In the genomic region with DNA sequence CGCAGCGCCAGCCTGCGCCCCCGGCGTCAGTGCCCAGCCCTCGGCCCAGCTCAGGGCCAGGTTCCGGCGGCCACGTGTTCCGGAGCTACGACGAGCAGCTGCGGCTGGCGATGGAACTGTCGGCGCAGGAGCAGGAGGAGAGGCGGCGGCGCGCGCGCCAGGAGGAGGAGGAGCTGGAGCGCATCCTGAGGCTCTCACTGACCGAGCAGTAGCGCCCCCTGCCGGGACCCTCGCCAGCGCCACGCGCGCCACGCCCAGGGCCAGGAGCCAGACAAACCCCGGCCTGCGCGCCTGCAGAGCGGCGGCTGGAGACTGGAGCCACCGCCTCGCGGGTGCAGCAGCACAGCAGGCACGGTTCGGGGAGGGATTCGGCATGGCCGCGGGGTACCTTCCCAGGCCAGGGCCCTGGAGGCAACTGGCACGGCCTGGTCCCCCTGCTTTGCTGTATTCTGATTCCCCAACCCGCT, we compare ENCODE assay signal across 8 cellular contexts. TPM values are rescaled to one million over a fixed set of nuclear protein-coding genes. Genes with fewer than 3 reads are reported as not detected.
DNase-seq lines count a peak whose midpoint lies in the region; ATAC-seq, FAIRE-seq and TF ChIP-seq lines count a peak whose summit lies in the region.

No MANE protein-coding gene starts in this region.

- H3K36me3 Mint-ChIP-seq in central memory CD8-positive, alpha-beta T cell (ENCODE audit: insufficient read depth), result peaks cover 2% of the 10 kb centered on the region

- H3K9me3 Mint-ChIP-seq in central memory CD8-positive, alpha-beta T cell, result no peaks in the 10 kb centered on the region

- H3K4me3 Mint-ChIP-seq in central memory CD8-positive, alpha-beta T cell, result peak overlapping the region; percentile 85

- no peak overlapping the region for H3K27ac ChIP-seq in kidney (ENCODE audit: low read depth in 2 of 2, low read length in 2 of 2)

- ATAC-seq in central memory CD8-positive, alpha-beta T cell (replicated peaks; ENCODE audit: extremely low read depth, poor library complexity, severe bottlenecking), result no peak

- peak; percentile 88 for TF ChIP-seq CTCF in kidney (IDR thresholded peaks at IDR 0.05; ENCODE audit: borderline replicate concordance, extremely low read depth, insufficient read depth)

- no peak overlapping the region for H3K9ac ChIP-seq in kidney (ENCODE audit: low read length in 2 of 2)

- peak overlapping the region in 1 of 2 donors; percentile 39 for H3K4me3 ChIP-seq in kidney (ENCODE audit: low read length in 2 of 2)

- H3K4me1 Mint-ChIP-seq in central memory CD8-positive, alpha-beta T cell, result peaks cover 40% of the 10 kb centered on the region

- H3K4me1 ChIP-seq in kidney (ENCODE audit: control insufficient read depth in 1 of 2, insufficient read depth in 1 of 2, low read depth in 1 of 2, low read length in 2 of 2), result peaks cover 17 to 33% of the 10 kb centered on the region in 2 donors

- intact Hi-C loops in kidney (cut with DNase I), result no loop called here

- H3K9me3 ChIP-seq in kidney (ENCODE audit: control insufficient read depth in 1 of 2, low read length in 2 of 2), result no peaks in the 10 kb centered on the region

- no peaks in the 10 kb centered on the region for H3K27me3 Mint-ChIP-seq in central memory CD8-positive, alpha-beta T cell

- peak; percentile 28 for FAIRE-seq in GM19239 (lab: Jason Lieb, UNC)
- FAIRE-seq in kidney (lab: Jason Lieb, UNC), result no peak

- H3K36me3 ChIP-seq in kidney (ENCODE audit: control insufficient read depth in 1 of 2, insufficient read depth in 2 of 2, low read length in 2 of 2), result no peaks in the 10 kb centered on the region

- H3K27ac Mint-ChIP-seq in central memory CD8-positive, alpha-beta T cell (ENCODE audit: low read depth), result no peak overlapping the region

- DNase-seq in GM19239 (ENCODE audit: insufficient read length, low spot score), result peak; percentile 81
- peak; percentile 78 for DNase-seq in activated CD4-positive, CD25-positive, alpha-beta regulatory T cell treated with anti-CD3 and anti-CD28 coated beads, Interleukin-2, amount 50 U/mL, for 16 hours (ENCODE audit: low read depth, low spot score)
- peak; percentile 83 to 95 for DNase-seq in central memory CD8-positive, alpha-beta T cell (ENCODE audit: low spot score in 2 of 2)
- DNase-seq in kidney, result peak; percentile 97
- DNase-seq in stimulated activated CD4-positive, alpha-beta T cell treated with anti-CD3 and anti-CD28 coated beads, Interleukin-12 subunit alpha, Interleukin-12 subunit beta, amount 100 ng/mL, for 24 hours (ENCODE audit: low read depth in 2 of 2), result peak; percentile 86 to 97
- DNase-seq in NCI-H1105 (lab: John Stamatoyannopoulos, UW), result no peak
- DNase-seq in amniotic stem cell (lab: John Stamatoyannopoulos, UW), result no peak
- DNase-seq in SW 1271 (lab: John Stamatoyannopoulos, UW), result no peak

RNA-seq across cellular contexts. Expression of a gene that starts 9.3 kb away (rescaled TPM):
- total RNA-seq in kidney, result 5.9 TPM
- polyA plus RNA-seq in kidney (ENCODE audit: insufficient read depth, low read depth, low replicate concordance), result 2.1 TPM

RNA-seq across cellular contexts. Expression of a gene that starts 20.5 kb away (rescaled TPM):
- 3.3 TPM for total RNA-seq in kidney
- 2.8 TPM for polyA plus RNA-seq in kidney (ENCODE audit: insufficient read depth, low read depth, low replicate concordance)

RNA-seq across cellular contexts. Expression of a gene that starts 24.0 kb away (rescaled TPM):
- 41.9 TPM for total RNA-seq in kidney
- polyA plus RNA-seq in kidney (ENCODE audit: insufficient read depth, low read depth, low replicate concordance), result 21.4 TPM

RNA-seq across cellular contexts. Expression of a gene that starts 44.9 kb away (rescaled TPM):
- total RNA-seq in kidney, result 51.6 TPM
- polyA plus RNA-seq in kidney (ENCODE audit: insufficient read depth, low read depth, low replicate concordance), result 75.5 TPM

RNA-seq across cellular contexts. Expression of a gene that starts 46.6 kb away (rescaled TPM):
- total RNA-seq in kidney, result 9.8 TPM
- polyA plus RNA-seq in kidney (ENCODE audit: insufficient read depth, low read depth, low replicate concordance), result 8.9 TPM

Comparison
In these comparisons a context has a peak if more than half of its experiments do, and no peak if none do; other contexts are left out.
1. DNase-seq: peak in GM19239 (single experiment), activated CD4-positive, CD25-positive, alpha-beta regulatory T cell treated with anti-CD3 and anti-CD28 coated beads, Interleukin-2, amount 50 U/mL, for 16 hours (single experiment), central memory CD8-positive, alpha-beta T cell (2 of 2), kidney (single experiment) and stimulated activated CD4-positive, alpha-beta T cell treated with anti-CD3 and anti-CD28 coated beads, Interleukin-12 subunit alpha, Interleukin-12 subunit beta, amount 100 ng/mL, for 24 hours (2 of 2); none in NCI-H1105 (single experiment), amniotic stem cell (single experiment) and SW 1271 (0 of 2).